17 cellular contexts compared by ENCODE assay signal in the genomic region with DNA sequence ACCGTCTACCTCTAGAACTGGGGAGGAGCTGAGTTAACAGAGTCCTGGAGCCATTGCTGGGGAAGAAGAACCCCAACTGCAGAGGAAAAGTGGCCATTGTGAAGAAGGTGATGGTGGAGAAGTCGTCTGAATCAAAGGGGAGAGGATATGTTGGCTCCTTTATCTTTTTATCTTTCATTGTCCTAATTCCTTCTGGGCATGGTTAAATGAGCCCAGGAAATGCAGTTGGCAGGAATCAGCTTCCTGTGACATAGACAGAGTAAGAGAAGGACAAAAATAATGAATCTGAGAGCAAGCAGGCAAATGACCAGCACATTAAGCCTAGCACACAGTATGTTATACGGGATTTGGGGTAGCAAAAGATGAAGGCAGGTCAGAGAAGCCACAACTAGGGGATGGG. TPM values are rescaled to one million over a fixed set of nuclear protein-coding genes. Genes with fewer than 3 reads are reported as not detected.
DNase-seq lines count a peak whose midpoint lies in the region; ATAC-seq and TF ChIP-seq lines count a peak whose summit lies in the region.
"Had no signal": no experiment of that assay in that cellular context is flagged by ENCODE, and none has a peak within 500 bp of the region (broad histone marks: within the 10 kb centered on the region; RNA-seq: fewer than 3 reads in every experiment).

No MANE protein-coding gene starts in this region.

- TF ChIP-seq CTCF in A673 (conservative IDR thresholded peaks at IDR 0.05; ENCODE audit: low read depth, low read length), result no peak
- TF ChIP-seq CTCF in OCI-LY7 (conservative IDR thresholded peaks at IDR 0.05; ENCODE audit: low read length), result no peak
- TF ChIP-seq CTCF in WTC11 (IDR thresholded peaks at IDR 0.05), result no peak

- peak overlapping the region; percentile 5; the same call in 1 of the 2 replicates for H3K4me2 ChIP-seq in OCI-LY7 (ENCODE audit: low read length)

- CTCF ChIA-PET in A673 (lab: Charles Lee), result no interaction called here
- CTCF ChIA-PET in OCI-LY7 (lab: Charles Lee; ENCODE audit: unreplicated experiment), result no interaction called here
- CTCF ChIA-PET in WTC11 (lab: Charles Lee), result no interaction called here

- H3K27me3 Mint-ChIP-seq in CD4-positive, CD25-positive, alpha-beta regulatory T cell, result no peaks in the 10 kb centered on the region
- no peaks in the 10 kb centered on the region for H3K27me3 Mint-ChIP-seq in memory B cell
- peaks cover 39% of the 10 kb centered on the region for H3K27me3 Mint-ChIP-seq in WTC11 (ENCODE audit: low read depth)

- H3K4me3 ChIP-seq in A673 (ENCODE audit: low read depth, low read length, poor library complexity, severe bottlenecking), result no peak overlapping the region
- no peak overlapping the region for H3K4me3 ChIP-seq in CD4-positive, CD25-positive, alpha-beta regulatory T cell (ENCODE audit: low read depth, low read length)
- no peak overlapping the region for H3K4me3 ChIP-seq in OCI-LY7 (ENCODE audit: low read depth, low read length, poor library complexity, severe bottlenecking)
- H3K4me3 ChIP-seq: GM12878, GM23248 had no signal

- peak overlapping the region; percentile 73 for H3K27ac ChIP-seq in A673 (ENCODE audit: low read depth, low read length, poor library complexity, severe bottlenecking)
- no peak overlapping the region for H3K27ac ChIP-seq in CD4-positive, CD25-positive, alpha-beta regulatory T cell (ENCODE audit: insufficient read depth, low read length, poor library complexity, severe bottlenecking)
- no peak overlapping the region for H3K27ac ChIP-seq in OCI-LY7 (ENCODE audit: low read depth, low read length, poor library complexity, severe bottlenecking)
- H3K27ac ChIP-seq: GM23248 had no signal

- H3K4me3 Mint-ChIP-seq in CD4-positive, CD25-positive, alpha-beta regulatory T cell, result no peak overlapping the region
- no peak overlapping the region for H3K4me3 Mint-ChIP-seq in memory B cell
- no peak overlapping the region for H3K4me3 Mint-ChIP-seq in WTC11
- H3K4me3 Mint-ChIP-seq: CD8-positive, alpha-beta T cell had no signal

- intact Hi-C loops in A673 (cut with micrococcal nuclease; ENCODE audit: unreplicated experiment) (no loop called here), OCI-LY7 (cut with micrococcal nuclease; ENCODE audit: unreplicated experiment) (no loop called here)

- H3K9me2 ChIP-seq in OCI-LY7 (ENCODE audit: insufficient read depth, low read length), result no peaks in the 10 kb centered on the region

- peaks cover 11 to 49% (median 34%) of the 10 kb centered on the region in 4 donors for H3K4me1 Mint-ChIP-seq in CD4-positive, CD25-positive, alpha-beta regulatory T cell
- H3K4me1 Mint-ChIP-seq in memory B cell (peaks cover 17% of the 10 kb centered on the region), WTC11 (peaks cover 8% of the 10 kb centered on the region)

- no peaks in the 10 kb centered on the region for H3K36me3 ChIP-seq in A673 (ENCODE audit: insufficient read depth, low read length, poor library complexity, severe bottlenecking)
- no peaks in the 10 kb centered on the region for H3K36me3 ChIP-seq in CD4-positive, CD25-positive, alpha-beta regulatory T cell (ENCODE audit: control insufficient read depth, insufficient read depth, low read length)
- H3K36me3 ChIP-seq in OCI-LY7 (ENCODE audit: insufficient read depth, low read length), result peaks cover 16% of the 10 kb centered on the region

- BruUV-seq in A673 (replicated peaks; lab: Mats Ljungman, UMichigan), result no TSS peak
- no TSS peak for BruUV-seq in OCI-LY7 (replicated peaks; lab: Mats Ljungman, UMichigan)

- H4K20me1 ChIP-seq in OCI-LY7 (ENCODE audit: insufficient read depth, low read length), result no peaks in the 10 kb centered on the region

- no peak overlapping the region for H2AFZ ChIP-seq in OCI-LY7 (ENCODE audit: low read length)
- H2AFZ ChIP-seq: GM23248 had no signal

- peaks cover 10% of the 10 kb centered on the region for H3K36me3 Mint-ChIP-seq in CD4-positive, CD25-positive, alpha-beta regulatory T cell
- H3K36me3 Mint-ChIP-seq in memory B cell (peaks cover 9% of the 10 kb centered on the region), WTC11 (no peaks in the 10 kb centered on the region)
- H3K36me3 Mint-ChIP-seq: CD8-positive, alpha-beta T cell had no signal

- no peak for DNase-seq in A673 (ENCODE audit: low spot score)
- DNase-seq in CD4-positive, CD25-positive, alpha-beta regulatory T cell, result no peak
- DNase-seq in OCI-LY7 (ENCODE audit: low spot score), result no peak
- no peak for DNase-seq in memory B cell (ENCODE audit: low spot score in 2 of 2)
- no peak for DNase-seq in NCI-H146 (lab: John Stamatoyannopoulos, UW)
- DNase-seq in NCI-H345 treated with DMSO at 0.1 percent for 48 hours (lab: John Stamatoyannopoulos, UW; ENCODE audit: unreplicated experiment), result no peak
- no peak for DNase-seq in WTC11 (ENCODE audit: low spot score)
- DNase-seq: CD8-positive, alpha-beta T cell; DMS79; GDM1; GM23248; KBM-7; NCI-H1417 treated with DMSO at 0.1 percent for 48 hours; NCI-H2029; NCI-H2171; NCI-H446 treated with DMSO at 0.1 percent for 48 hours had no signal

- H3K9me3 ChIP-seq in A673 (ENCODE audit: low read depth, low read length, poor library complexity, severe bottlenecking), result no peaks in the 10 kb centered on the region
- H3K9me3 ChIP-seq in CD4-positive, CD25-positive, alpha-beta regulatory T cell (ENCODE audit: control insufficient read depth in 2 of 2, low read length in 2 of 2), result no peaks in the 10 kb centered on the region
- no peaks in the 10 kb centered on the region for H3K9me3 ChIP-seq in OCI-LY7 (ENCODE audit: low read length)

- POLR2A ChIA-PET in A673 (lab: Charles Lee; ENCODE audit: low non-redundant PET) (no interaction called here), OCI-LY7 (lab: Charles Lee) (interaction anchor here (0.7 to 3.5 kb wide), 2 partner anchors 8 to 39 kb away, joined by 7 to 18 read pairs; no protein-coding TSS in a partner anchor), WTC11 (lab: Charles Lee) (no interaction called here)

- H3K27me3 ChIP-seq in A673 (replicated peaks; ENCODE audit: insufficient read depth, low read depth, low read length, poor library complexity), result no peaks in the 10 kb centered on the region
- H3K27me3 ChIP-seq in CD4-positive, CD25-positive, alpha-beta regulatory T cell (ENCODE audit: control insufficient read depth, insufficient read depth, low read length), result no peaks in the 10 kb centered on the region

- peak overlapping the region in 2 of 3 donors; percentile 5 to 40 for H3K27ac Mint-ChIP-seq in CD4-positive, CD25-positive, alpha-beta regulatory T cell
- H3K27ac Mint-ChIP-seq in memory B cell, result peak overlapping the region; percentile 50
- H3K27ac Mint-ChIP-seq in WTC11, result no peak overlapping the region
- H3K27ac Mint-ChIP-seq: CD8-positive, alpha-beta T cell had no signal

- H3K4me1 ChIP-seq in A673 (ENCODE audit: insufficient read depth, low read length, poor library complexity, severe bottlenecking) (peaks cover 27% of the 10 kb centered on the region), OCI-LY7 (ENCODE audit: insufficient read depth, low read length, poor library complexity, severe bottlenecking) (peaks cover 39% of the 10 kb centered on the region)
- H3K4me1 ChIP-seq in CD4-positive, CD25-positive, alpha-beta regulatory T cell (ENCODE audit: control insufficient read depth, insufficient read depth, low read length, poor library complexity, severe bottlenecking), result peaks cover 27% of the 10 kb centered on the region

- ATAC-seq in CD4-positive, CD25-positive, alpha-beta regulatory T cell (ENCODE audit: low read depth in 2 of 2), result no peak
- ATAC-seq in memory B cell (ENCODE audit: low read depth) (no peak), WTC11 (no peak)
- ATAC-seq: CD8-positive, alpha-beta T cell; GM12878 had no signal

- no peaks in the 10 kb centered on the region for H3K79me2 ChIP-seq in OCI-LY7 (ENCODE audit: insufficient read depth, low read depth, low read length)

- H3K9me3 Mint-ChIP-seq in CD4-positive, CD25-positive, alpha-beta regulatory T cell, result no peaks in the 10 kb centered on the region
- H3K9me3 Mint-ChIP-seq in memory B cell (no peaks in the 10 kb centered on the region), WTC11 (no peaks in the 10 kb centered on the region)
- H3K9me3 Mint-ChIP-seq: CD8-positive, alpha-beta T cell had no signal

TF ChIP-seq in WTC11, 78 proteins besides CTCF, POLR2A, EP300 and RAD21 (continues in another document):
- TF ChIP-seq, protein P1, sequence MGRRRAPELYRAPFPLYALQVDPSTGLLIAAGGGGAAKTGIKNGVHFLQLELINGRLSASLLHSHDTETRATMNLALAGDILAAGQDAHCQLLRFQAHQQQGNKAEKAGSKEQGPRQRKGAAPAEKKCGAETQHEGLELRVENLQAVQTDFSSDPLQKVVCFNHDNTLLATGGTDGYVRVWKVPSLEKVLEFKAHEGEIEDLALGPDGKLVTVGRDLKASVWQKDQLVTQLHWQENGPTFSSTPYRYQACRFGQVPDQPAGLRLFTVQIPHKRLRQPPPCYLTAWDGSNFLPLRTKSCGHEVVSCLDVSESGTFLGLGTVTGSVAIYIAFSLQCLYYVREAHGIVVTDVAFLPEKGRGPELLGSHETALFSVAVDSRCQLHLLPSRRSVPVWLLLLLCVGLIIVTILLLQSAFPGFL (CRISPR knock-in tag; IDR thresholded peaks at IDR 0.05; ENCODE audit: borderline replicate concordance), result no peak
- no peak for TF ChIP-seq TEAD4 (CRISPR knock-in tag; IDR thresholded peaks at IDR 0.05)
- no peak for TF ChIP-seq FOXP1 (CRISPR knock-in tag; IDR thresholded peaks at IDR 0.05; ENCODE audit: borderline replicate concordance)
- TF ChIP-seq MLX (CRISPR knock-in tag; IDR thresholded peaks at IDR 0.05), result no peak
- TF ChIP-seq NR1H2 (CRISPR knock-in tag; IDR thresholded peaks at IDR 0.05), result no peak
- no peak for TF ChIP-seq NR3C1 (CRISPR knock-in tag; conservative IDR thresholded peaks at IDR 0.05; ENCODE audit: low read depth)
- TF ChIP-seq, protein P2, sequence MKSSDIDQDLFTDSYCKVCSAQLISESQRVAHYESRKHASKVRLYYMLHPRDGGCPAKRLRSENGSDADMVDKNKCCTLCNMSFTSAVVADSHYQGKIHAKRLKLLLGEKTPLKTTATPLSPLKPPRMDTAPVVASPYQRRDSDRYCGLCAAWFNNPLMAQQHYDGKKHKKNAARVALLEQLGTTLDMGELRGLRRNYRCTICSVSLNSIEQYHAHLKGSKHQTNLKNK (CRISPR knock-in tag; IDR thresholded peaks at IDR 0.05), result no peak
- TF ChIP-seq SOX15 (CRISPR knock-in tag; IDR thresholded peaks at IDR 0.05), result no peak

RNA-seq across cellular contexts. Expression of gene ACTR3, which starts 16.0 kb away (rescaled TPM):
- 282 and 340 TPM in 2 replicates for total RNA-seq in A673 (2021)
- 328 TPM for total RNA-seq in CD4-positive, CD25-positive, alpha-beta regulatory T cell
- 100 to 1,000 TPM; 534 to 718 (median 579) TPM for polyA plus RNA-seq in CD4-positive, CD25-positive, alpha-beta regulatory T cell
- total RNA-seq in OCI-LY7 (2014; rRNA removed; shearing (Covaris generic)), result 168 and 192 TPM in 2 replicates
- total RNA-seq in OCI-LY7 (2022), result 307 and 320 TPM in 2 replicates
- 148 to 169 TPM (median 149 TPM) in 3 replicates for total RNA-seq in WTC11 (2021)
